In genomic region chr6:9606435-9607134, GRCh38 we compare ENCODE assay signal across 22 cellular contexts.
"Had no signal": no experiment of that assay in that cellular context is flagged by ENCODE, and none has a peak within 500 bp of the region (broad histone marks: within the 10 kb centered on the region; RNA-seq: fewer than 3 reads in every experiment).

No MANE protein-coding gene starts in this region.

- H2AFZ ChIP-seq: parathyroid adenoma had no signal

- H3K4me1 ChIP-seq: foreskin keratinocyte, parathyroid adenoma, sigmoid colon, spleen, upper lobe of right lung had no signal

- ATAC-seq: activated CD8-positive, alpha-beta T cell treated with anti-CD3 and anti-CD28 coated beads for 36 hours; foreskin keratinocyte; naive thymus-derived CD8-positive, alpha-beta T cell; stimulated activated naive B cell treated with anti-CD40 and anti-IgM and Interleukin-4, amounts not matched to agents 10 μg/mL and 1 μg/mL and 100 μg/mL, for 72 hours; T-cell; upper lobe of right lung had no signal

- H3K9me3 ChIP-seq: sigmoid colon, spleen, thoracic aorta, upper lobe of right lung had no signal

- H3K4me3 ChIP-seq: sigmoid colon, spleen, thoracic aorta, upper lobe of right lung had no signal

- H3K27me3 ChIP-seq: foreskin keratinocyte, sigmoid colon, spleen, upper lobe of right lung had no signal

- H3K9me3 Mint-ChIP-seq: activated CD8-positive, alpha-beta T cell treated with anti-CD3 and anti-CD28 coated beads for 36 hours; activated naive CD4-positive, alpha-beta T cell treated with anti-CD3 and anti-CD28 coated beads for 36 hours; activated T-helper 2 cell treated with anti-CD3 and anti-CD28 coated beads, Interferon-gamma antibody, Interleukin-2, Interleukin-4, amounts not matched to agents 10 μg/mL and 5 μg/mL and 100 μg/mL, durations not matched to agents 14 hours and 24 hours and 36 hours; brain; naive thymus-derived CD8-positive, alpha-beta T cell; stimulated activated naive B cell treated with anti-CD40 and anti-IgM and Interleukin-4, amounts not matched to agents 10 μg/mL and 1 μg/mL and 100 μg/mL, for 72 hours; T-cell had no signal

- H3K27me3 Mint-ChIP-seq: activated CD8-positive, alpha-beta T cell treated with anti-CD3 and anti-CD28 coated beads for 36 hours; naive thymus-derived CD8-positive, alpha-beta T cell; stimulated activated naive B cell treated with anti-CD40 and anti-IgM and Interleukin-4, amounts not matched to agents 10 μg/mL and 1 μg/mL and 100 μg/mL, for 72 hours had no signal

- H3K36me3 Mint-ChIP-seq: brain; naive thymus-derived CD8-positive, alpha-beta T cell; stimulated activated naive B cell treated with anti-CD40 and anti-IgM and Interleukin-4, amounts not matched to agents 10 μg/mL and 1 μg/mL and 100 μg/mL, for 72 hours; T-cell had no signal

- H3K27ac Mint-ChIP-seq: activated CD8-positive, alpha-beta T cell treated with anti-CD3 and anti-CD28 coated beads for 36 hours; activated naive CD4-positive, alpha-beta T cell treated with anti-CD3 and anti-CD28 coated beads for 36 hours; activated T-helper 2 cell treated with anti-CD3 and anti-CD28 coated beads, Interferon-gamma antibody, Interleukin-2, Interleukin-4, amounts not matched to agents 10 μg/mL and 5 μg/mL and 100 μg/mL, durations not matched to agents 14 hours and 24 hours and 36 hours; brain; naive thymus-derived CD8-positive, alpha-beta T cell; stimulated activated naive B cell treated with anti-CD40 and anti-IgM and Interleukin-4, amounts not matched to agents 10 μg/mL and 1 μg/mL and 100 μg/mL, for 72 hours; T-cell had no signal

- H3K36me3 ChIP-seq: sigmoid colon, spleen, thoracic aorta, upper lobe of right lung had no signal

- H3K79me2 ChIP-seq: parathyroid adenoma had no signal

- H3K9ac ChIP-seq: parathyroid adenoma had no signal

- H3K27ac ChIP-seq: foreskin keratinocyte, parathyroid adenoma, sigmoid colon, spleen, thoracic aorta, upper lobe of right lung had no signal

- H3K4me3 Mint-ChIP-seq: activated CD8-positive, alpha-beta T cell treated with anti-CD3 and anti-CD28 coated beads for 36 hours; activated naive CD4-positive, alpha-beta T cell treated with anti-CD3 and anti-CD28 coated beads for 36 hours; brain; naive thymus-derived CD8-positive, alpha-beta T cell; stimulated activated naive B cell treated with anti-CD40 and anti-IgM and Interleukin-4, amounts not matched to agents 10 μg/mL and 1 μg/mL and 100 μg/mL, for 72 hours; T-cell had no signal

- DNase-seq: activated CD4-positive, alpha-beta T cell treated with anti-CD3 and anti-CD28 coated beads for 48 hours; activated CD4-positive, CD25-positive, alpha-beta regulatory T cell; activated CD8-positive, alpha-beta T cell treated with anti-CD3 and anti-CD28 coated beads for 36 hours; activated naive CD4-positive, alpha-beta T cell treated with anti-CD3 and anti-CD28 coated beads for 36 hours; activated T-cell treated with anti-CD3 and anti-CD28 coated beads, Interleukin-2, amount 50 U/mL, for 1 hour; anterior cingulate cortex; caudate nucleus; foreskin keratinocyte; glutamatergic neuron; hippocampal formation; mesenchymal stem cell; naive thymus-derived CD8-positive, alpha-beta T cell; sigmoid colon; spleen; stimulated activated naive B cell treated with anti-CD40 and anti-IgM and Interleukin-4, amounts not matched to agents 10 μg/mL and 1 μg/mL and 100 μg/mL, for 72 hours; T-cell; T-helper 9 cell; upper lobe of right lung had no signal

- H3K4me1 Mint-ChIP-seq: naive thymus-derived CD8-positive, alpha-beta T cell; stimulated activated naive B cell treated with anti-CD40 and anti-IgM and Interleukin-4, amounts not matched to agents 10 μg/mL and 1 μg/mL and 100 μg/mL, for 72 hours; T-cell had no signal
